ENCODE assay signal across 8 cellular contexts in genomic region chr3:14126017-14126902, GRCh38. TPM values are rescaled to one million over a fixed set of nuclear protein-coding genes. Genes with fewer than 3 reads are reported as not detected.
DNase-seq lines count a peak whose midpoint lies in the region; ATAC-seq and TF ChIP-seq lines count a peak whose summit lies in the region.

No MANE protein-coding gene starts in this region.

- CTCF ChIA-PET in activated CD8-positive, alpha-beta T cell treated with anti-CD3 and anti-CD28 coated beads for 36 hours (lab: Charles Lee) = interaction anchor here (0.6 to 4.0 kb wide), 8 partner anchors 17 to 895 kb away, joined by 3 to 33 read pairs (median 4); no protein-coding TSS in a partner anchor

- no peak overlapping the region for H2AFZ ChIP-seq in hepatocyte

- H3K27me3 ChIP-seq in HL-60 (ENCODE audit: insufficient read depth, poor library complexity, severe bottlenecking) (no peaks in the 10 kb centered on the region), hepatocyte (no peaks in the 10 kb centered on the region)

- H3K36me3 ChIP-seq in hepatocyte (replicated peaks; ENCODE audit: insufficient read depth, low read depth) = no peaks in the 10 kb centered on the region

- peaks cover 57% of the 10 kb centered on the region for H3K36me3 Mint-ChIP-seq in activated CD8-positive, alpha-beta T cell treated with anti-CD3 and anti-CD28 coated beads for 36 hours (ENCODE audit: low read depth)

- H3K4me3 ChIP-seq in HL-60 (replicated peaks; ENCODE audit: insufficient read depth, low read length) (peak overlapping the region; percentile 94), hepatocyte (peak overlapping the region; percentile 68)

- peaks cover 22% of the 10 kb centered on the region for H4K20me1 ChIP-seq in hepatocyte (ENCODE audit: insufficient read depth, poor library complexity, severe bottlenecking)

- POLR2A ChIA-PET in activated CD8-positive, alpha-beta T cell treated with anti-CD3 and anti-CD28 coated beads for 36 hours (lab: Charles Lee) = interaction anchor here (0.5 to 4.1 kb wide), 12 partner anchors 8 to 230 kb away, joined by 3 to 39 read pairs (median 5); partner anchors contain the start of genes LSM3 and XPC

- H3K27ac ChIP-seq in HL-60 (replicated peaks) (peak overlapping the region; percentile 89), hepatocyte (peak overlapping the region; percentile 92)

- no peaks in the 10 kb centered on the region for H3K9me2 ChIP-seq in hepatocyte (replicated peaks; ENCODE audit: insufficient read depth)

- DNase-seq in HL-60 (ENCODE audit: low read depth in 1 of 2, low spot score in 1 of 2) (peak in 1 of 2 experiments; percentile 52), hepatocyte (ENCODE audit: low spot score) (no peak), superior temporal gyrus (ENCODE audit: extremely low spot score) (no peak), globus pallidus (ENCODE audit: low spot score) (no peak)
- no peak for DNase-seq in activated CD8-positive, alpha-beta T cell treated with anti-CD3 and anti-CD28 coated beads for 36 hours
- peak; percentile 11 for DNase-seq in stimulated activated CD8-positive, alpha-beta memory T cell treated with anti-CD3 and anti-CD28 coated beads, Interleukin-4, amount 100 ng/mL, for 48 hours

- peak overlapping the region; percentile 88 for H3K4me2 ChIP-seq in hepatocyte

- peaks cover 42% of the 10 kb centered on the region for H3K4me1 Mint-ChIP-seq in activated CD8-positive, alpha-beta T cell treated with anti-CD3 and anti-CD28 coated beads for 36 hours (ENCODE audit: low read depth)

- no peak for ATAC-seq in activated CD8-positive, alpha-beta T cell treated with anti-CD3 and anti-CD28 coated beads for 36 hours
- ATAC-seq in HG03196 (IDR thresholded peaks at IDR 0.05; ENCODE audit: unreplicated experiment) (no peak), GM18873 (IDR thresholded peaks at IDR 0.05; ENCODE audit: low FRiP score, unreplicated experiment) (no peak)

- H3K27me3 Mint-ChIP-seq in activated CD8-positive, alpha-beta T cell treated with anti-CD3 and anti-CD28 coated beads for 36 hours = no peaks in the 10 kb centered on the region

- intact Hi-C loops in activated CD8-positive, alpha-beta T cell treated with anti-CD3 and anti-CD28 coated beads for 36 hours (cut with micrococcal nuclease) = loop anchor here (5.0 kb wide), 1 partner anchor 229 kb away; no protein-coding TSS in a partner anchor

- H3K4me3 Mint-ChIP-seq in activated CD8-positive, alpha-beta T cell treated with anti-CD3 and anti-CD28 coated beads for 36 hours = peak overlapping the region; percentile 95

- H3K27ac Mint-ChIP-seq in activated CD8-positive, alpha-beta T cell treated with anti-CD3 and anti-CD28 coated beads for 36 hours = peak overlapping the region; percentile 93

- H3K9me3 ChIP-seq in hepatocyte (ENCODE audit: low read depth) = no peaks in the 10 kb centered on the region

- H3K4me1 ChIP-seq in hepatocyte (ENCODE audit: insufficient read depth) = peaks cover 17% of the 10 kb centered on the region

- TF ChIP-seq CTCF in HL-60 (IDR thresholded peaks at IDR 0.05; ENCODE audit: insufficient read depth, low read length) = no peak
- no peak for TF ChIP-seq CTCF in activated CD8-positive, alpha-beta T cell treated with anti-CD3 and anti-CD28 coated beads for 36 hours (IDR thresholded peaks at IDR 0.05)
- no peak for TF ChIP-seq CTCF in hepatocyte (IDR thresholded peaks at IDR 0.05; ENCODE audit: poor library complexity)

- peaks cover 65% of the 10 kb centered on the region for H3K79me2 ChIP-seq in hepatocyte

- no peaks in the 10 kb centered on the region for H3K9me3 Mint-ChIP-seq in activated CD8-positive, alpha-beta T cell treated with anti-CD3 and anti-CD28 coated beads for 36 hours

- WGBS in hepatocyte (ENCODE audit: low lambda C conversion rate, missing lambda C conversion rate) = 67% methylated on average over 11 of the region's 11 CpGs

RNA-seq across cellular contexts. Expression of gene TMEM43, which starts 1.4 kb away (rescaled TPM):
- 10 to 100 TPM; 19.7 to 20.2 TPM for total RNA-seq in activated CD8-positive, alpha-beta T cell treated with anti-CD3 and anti-CD28 coated beads for 36 hours
- total RNA-seq in hepatocyte = 66.4 and 73.1 TPM in 2 replicates
- 52.7 and 59.4 TPM in 2 replicates for polyA plus RNA-seq in hepatocyte

RNA-seq across cellular contexts. Expression of gene CHCHD4, which starts 1.6 kb away (rescaled TPM):
- total RNA-seq in activated CD8-positive, alpha-beta T cell treated with anti-CD3 and anti-CD28 coated beads for 36 hours = 10 to 100 TPM; 27.6 to 30.2 TPM
- 14.6 and 15.2 TPM in 2 replicates for total RNA-seq in hepatocyte
- 21.8 and 22.8 TPM in 2 replicates for polyA plus RNA-seq in hepatocyte

RNA-seq across cellular contexts. Expression of gene XPC, which starts 52.1 kb away (rescaled TPM):
- 10 to 100 TPM; 23.5 to 24.8 TPM for total RNA-seq in activated CD8-positive, alpha-beta T cell treated with anti-CD3 and anti-CD28 coated beads for 36 hours
- total RNA-seq in hepatocyte = 28.6 and 29.5 TPM in 2 replicates
- polyA plus RNA-seq in hepatocyte = 27.3 and 27.4 TPM in 2 replicates

RNA-seq across cellular contexts. Expression of gene LSM3, which starts 52.4 kb away (rescaled TPM):
- total RNA-seq in activated CD8-positive, alpha-beta T cell treated with anti-CD3 and anti-CD28 coated beads for 36 hours = 10 to 100 TPM; 20.0 to 20.5 TPM
- total RNA-seq in hepatocyte = 10.5 and 12.4 TPM in 2 replicates
- 22.1 and 26.4 TPM in 2 replicates for polyA plus RNA-seq in hepatocyte
